15 cellular contexts compared by ENCODE assay signal in genomic region chr12:123441523-123442164, GRCh38. TPM values are rescaled to one million over a fixed set of nuclear protein-coding genes. Genes with fewer than 3 reads are reported as not detected.
DNase-seq lines count a peak whose midpoint lies in the region; ATAC-seq and TF ChIP-seq lines count a peak whose summit lies in the region.
"Had no signal": no experiment of that assay in that cellular context is flagged by ENCODE, and none has a peak within 500 bp of the region (broad histone marks: within the 10 kb centered on the region; RNA-seq: fewer than 3 reads in every experiment).

No MANE protein-coding gene starts in this region.

- H4K20me1 ChIP-seq in smooth muscle cell (ENCODE audit: low read depth), result no peaks in the 10 kb centered on the region

- H3K4me3 ChIP-seq in GM12864 (ENCODE audit: low read depth, low read length) (no peak overlapping the region; the same call in 1 of the 2 replicates), Peyer's patch (no peak overlapping the region), smooth muscle cell (no peak overlapping the region)
- H3K4me3 ChIP-seq: esophagus muscularis mucosa, SJSA1 had no signal

- H3K27ac ChIP-seq in Peyer's patch (peak overlapping the region in 1 of 4 donors; percentile 65), smooth muscle cell (ENCODE audit: low read depth) (no peak overlapping the region)
- H3K27ac ChIP-seq: esophagus muscularis mucosa, SJSA1 had no signal

- H3K4me1 ChIP-seq in Peyer's patch, result peaks cover 0 to 5% (median 2%) of the 10 kb centered on the region in 4 donors
- H3K4me1 ChIP-seq in smooth muscle cell (ENCODE audit: low read depth), result no peaks in the 10 kb centered on the region

- peak overlapping the region in 3 of 4 donors; percentile 51 to 81 (median 65) for H3K4me3 Mint-ChIP-seq in IgD-negative memory B cell
- H3K4me3 Mint-ChIP-seq: neural crest cell, type B pancreatic cell had no signal

- H3F3A ChIP-seq in smooth muscle cell (ENCODE audit: low read depth), result no peaks in the 10 kb centered on the region

- H3K27ac Mint-ChIP-seq in IgD-negative memory B cell, result peak overlapping the region in 1 of 3 donors; percentile 86
- H3K27ac Mint-ChIP-seq: type B pancreatic cell had no signal

- H3K4me2 ChIP-seq in smooth muscle cell, result no peak overlapping the region

- H3K27me3 ChIP-seq in Peyer's patch (no peaks in the 10 kb centered on the region), smooth muscle cell (ENCODE audit: low read depth) (no peaks in the 10 kb centered on the region)
- H3K27me3 ChIP-seq: esophagus muscularis mucosa, SJSA1 had no signal

- H3K27me3 Mint-ChIP-seq in IgD-negative memory B cell, result no peaks in the 10 kb centered on the region
- H3K27me3 Mint-ChIP-seq: type B pancreatic cell had no signal

- ATAC-seq in GM19395 (IDR thresholded peaks at IDR 0.05; ENCODE audit: unreplicated experiment) (peak; percentile 65), HG02870 (IDR thresholded peaks at IDR 0.05; ENCODE audit: unreplicated experiment) (peak; percentile 50)

- no peaks in the 10 kb centered on the region for H3K36me3 Mint-ChIP-seq in IgD-negative memory B cell
- H3K36me3 Mint-ChIP-seq: type B pancreatic cell had no signal

- H3K79me2 ChIP-seq in smooth muscle cell (ENCODE audit: low read depth), result no peaks in the 10 kb centered on the region

- no peaks in the 10 kb centered on the region for H3K9me3 Mint-ChIP-seq in IgD-negative memory B cell
- H3K9me3 Mint-ChIP-seq: neural crest cell, type B pancreatic cell had no signal

- DNase-seq in GM12864 (ENCODE audit: low read depth), result peak; percentile 76
- no peak for DNase-seq in putamen (ENCODE audit: low spot score)
- DNase-seq in RPMI8226, result no peak
- no peak for DNase-seq in Peyer's patch
- no peak for DNase-seq in smooth muscle cell (lab: John Stamatoyannopoulos, UW; ENCODE audit: unreplicated experiment)
- DNase-seq: DMS79 treated with DMSO at 0.1 percent for 48 hours, NCI-H187 treated with DMSO at 0.1 percent for 48 hours, small intestine had no signal

- TF ChIP-seq CTCF in GM12864 (IDR thresholded peaks at IDR 0.05; ENCODE audit: low read depth, low read length, missing control alignments), result no peak
- no peak for TF ChIP-seq CTCF in Peyer's patch (IDR thresholded peaks at IDR 0.05)
- no peak for TF ChIP-seq CTCF in smooth muscle cell (IDR thresholded peaks at IDR 0.05; ENCODE audit: borderline replicate concordance, insufficient read depth, poor library complexity, severe bottlenecking)

- H3K9me3 ChIP-seq in Peyer's patch (no peaks in the 10 kb centered on the region), smooth muscle cell (replicated peaks; ENCODE audit: low read depth) (no peaks in the 10 kb centered on the region)
- H3K9me3 ChIP-seq: esophagus muscularis mucosa, SJSA1 had no signal

- no peak for TF ChIP-seq POLR2A in Peyer's patch (IDR thresholded peaks at IDR 0.05)

- H3K9ac ChIP-seq in smooth muscle cell (ENCODE audit: low read depth), result no peak overlapping the region

- H3K36me3 ChIP-seq in Peyer's patch (no peaks in the 10 kb centered on the region), smooth muscle cell (ENCODE audit: low read depth) (no peaks in the 10 kb centered on the region)
- H3K36me3 ChIP-seq: esophagus muscularis mucosa, SJSA1 had no signal

- 95% methylated on average over 13 of the region's 13 CpGs for WGBS in smooth muscle cell (ENCODE audit: low lambda C conversion rate)

- H2AFZ ChIP-seq in smooth muscle cell (ENCODE audit: low read depth), result no peak overlapping the region

- H3K4me1 Mint-ChIP-seq in IgD-negative memory B cell, result peaks cover 36 to 41% (median 38%) of the 10 kb centered on the region in 3 donors
- H3K4me1 Mint-ChIP-seq: neural crest cell had no signal

RNA-seq across cellular contexts. Expression of gene RILPL2, which starts 5.2 kb away (rescaled TPM):
- polyA plus RNA-seq in IgD-negative memory B cell, result 14.3 TPM
- total RNA-seq in Peyer's patch, result 1 to 10 TPM in 3 of 4 donors, under 1 TPM in 1; 0.70 to 9.9 (median 2.3) TPM
- total RNA-seq in smooth muscle cell, result 0.31 and 0.85 TPM in 2 replicates
- 2.2 TPM in 2 replicates for polyA plus RNA-seq in smooth muscle cell

RNA-seq across cellular contexts. Expression of gene SNRNP35, which starts 16.3 kb away (rescaled TPM):
- polyA plus RNA-seq in IgD-negative memory B cell, result 47.5 TPM
- 10 to 100 TPM; 23.4 to 64.4 (median 33.2) TPM for total RNA-seq in Peyer's patch
- 3.8 and 9.9 TPM in 2 replicates for total RNA-seq in smooth muscle cell
- 21.7 TPM in 2 replicates for polyA plus RNA-seq in smooth muscle cell

RNA-seq across cellular contexts. Expression of gene KMT5A, which starts 57.7 kb away (rescaled TPM):
- polyA plus RNA-seq in IgD-negative memory B cell (3.0 TPM), smooth muscle cell (15.4 and 17.9 TPM in 2 replicates)
- total RNA-seq in Peyer's patch (10 to 100 TPM; 32.6 to 99.0 (median 42.6) TPM), smooth muscle cell (19.9 and 23.8 TPM in 2 replicates)
